17 cellular contexts compared by ENCODE assay signal in genomic region chr11:44814881-44815592, GRCh38.
DNase-seq lines count a peak whose midpoint lies in the region; ATAC-seq and TF ChIP-seq lines count a peak whose summit lies in the region.
"Had no signal": no experiment of that assay in that cellular context is flagged by ENCODE, and none has a peak within 500 bp of the region (broad histone marks: within the 10 kb centered on the region; RNA-seq: fewer than 3 reads in every experiment).

No MANE protein-coding gene starts in this region.

- CTCF ChIA-PET in Calu3 (lab: Charles Lee): no interaction called here

- TF ChIP-seq CTCF in fibroblast of pulmonary artery (IDR thresholded peaks at IDR 0.05; ENCODE audit: low read length, missing control alignments): no peak
- no peak for TF ChIP-seq CTCF in upper lobe of right lung (IDR thresholded peaks at IDR 0.05)
- no peak for TF ChIP-seq CTCF in Calu3 (IDR thresholded peaks at IDR 0.05; ENCODE audit: unreplicated experiment)

- H3K27me3 ChIP-seq in upper lobe of right lung: no peaks in the 10 kb centered on the region
- H3K27me3 ChIP-seq: colonic mucosa, vagina had no signal

- peak overlapping the region; percentile 1 for H3K27ac ChIP-seq in upper lobe of right lung
- H3K27ac ChIP-seq: colonic mucosa, vagina had no signal

- H3K4me1 Mint-ChIP-seq in Calu3 (ENCODE audit: low read depth, unreplicated experiment): no peaks in the 10 kb centered on the region

- peak; percentile 17 for ATAC-seq in left ventricle myocardium superior
- ATAC-seq in Right ventricle myocardium inferior: no peak
- ATAC-seq in upper lobe of right lung: no peak
- no peak for ATAC-seq in HG03039 (IDR thresholded peaks at IDR 0.05; ENCODE audit: unreplicated experiment)
- ATAC-seq: T-cell had no signal

- no peaks in the 10 kb centered on the region for H3K9me3 ChIP-seq in upper lobe of right lung
- H3K9me3 ChIP-seq: colonic mucosa, vagina had no signal

- intact Hi-C loops in left ventricle myocardium superior (cut with micrococcal nuclease): no loop called here
- intact Hi-C loops in Right ventricle myocardium inferior (cut with DNase I): loop anchor here (5.0 kb wide), 2 partner anchors 33 to 47 kb away; no protein-coding TSS in a partner anchor
- intact Hi-C loops in upper lobe of right lung (cut with DNase I): no loop called here
- intact Hi-C loops in Calu3 (cut with micrococcal nuclease; ENCODE audit: unreplicated experiment): no loop called here

- no peaks in the 10 kb centered on the region for H3K36me3 Mint-ChIP-seq in Calu3 (ENCODE audit: insufficient read depth, unreplicated experiment)

- BruUV-seq in Calu3 (replicated peaks; lab: Mats Ljungman, UMichigan): no TSS peak

- H3K4me3 ChIP-seq in fibroblast of pulmonary artery (replicated peaks; ENCODE audit: low read depth, low read length) (no peak overlapping the region), upper lobe of right lung (no peak overlapping the region)
- H3K4me3 ChIP-seq: colonic mucosa, vagina had no signal

- no peak overlapping the region for H3K4me3 Mint-ChIP-seq in Calu3 (ENCODE audit: low read depth, unreplicated experiment)
- H3K4me3 Mint-ChIP-seq: T-cell had no signal

- no peaks in the 10 kb centered on the region for H3K9me3 Mint-ChIP-seq in Calu3 (ENCODE audit: low read depth, unreplicated experiment)
- H3K9me3 Mint-ChIP-seq: T-cell had no signal

- peaks cover 12% of the 10 kb centered on the region for H3K4me1 ChIP-seq in upper lobe of right lung
- H3K4me1 ChIP-seq: colonic mucosa had no signal

- peaks cover 72% of the 10 kb centered on the region for H3K27me3 Mint-ChIP-seq in Calu3 (ENCODE audit: unreplicated experiment)
- H3K27me3 Mint-ChIP-seq: T-cell had no signal

- H3K27ac Mint-ChIP-seq in Calu3 (ENCODE audit: unreplicated experiment): no peak overlapping the region
- H3K27ac Mint-ChIP-seq: T-cell had no signal

- H3K36me3 ChIP-seq in upper lobe of right lung: no peaks in the 10 kb centered on the region
- H3K36me3 ChIP-seq: colonic mucosa, vagina had no signal

- DNase-seq in left ventricle myocardium superior (no peak), Right ventricle myocardium inferior (ENCODE audit: missing footprints) (no peak), SIG-M5 (lab: John Stamatoyannopoulos, UW) (peak; percentile 15), fibroblast of pulmonary artery (ENCODE audit: low read depth) (peak; percentile 51), upper lobe of right lung (peak; percentile 49), Calu3 (no peak)
- DNase-seq in stimulated activated CD4-positive, alpha-beta T cell treated with anti-CD3 and anti-CD28 coated beads, Interleukin-4, amount 100 ng/mL, for 24 hours: no peak
- DNase-seq: ACHN; activated CD4-positive, alpha-beta T cell treated with anti-CD3 and anti-CD28 coated beads for 48 hours; activated effector memory CD4-positive, alpha-beta T cell treated with Interleukin-2 at 50 U/mL for 16 hours; colonic mucosa; NCI-H1436 treated with DMSO at 0.1 percent for 48 hours; NCI-H774; occipital lobe; T-cell had no signal

Comparison
In these comparisons a context has a peak if more than half of its experiments do, and no peak if none do; other contexts are left out.
1. DNase-seq: peak in SIG-M5 (single experiment), fibroblast of pulmonary artery (single experiment) and upper lobe of right lung (single experiment); none in left ventricle myocardium superior (single experiment), Right ventricle myocardium inferior (single experiment), stimulated activated CD4-positive, alpha-beta T cell treated with anti-CD3 and anti-CD28 coated beads, Interleukin-4, amount 100 ng/mL, for 24 hours (single experiment) and Calu3 (single experiment).